Comparison of ENCODE assay signal across 3 cellular contexts in genomic region chr3:133549565-133549964, GRCh38.
TF ChIP-seq lines count a peak whose summit lies in the region.

No MANE protein-coding gene starts in this region.

TF ChIP-seq in SK-N-SH, 30 proteins besides CTCF, POLR2A, EP300 and RAD21:
- no peak for TF ChIP-seq RXRA (IDR thresholded peaks at IDR 0.05; ENCODE audit: borderline replicate concordance, low read depth)
- TF ChIP-seq FOXM1 (IDR thresholded peaks at IDR 0.05; ENCODE audit: low read depth) = no peak
- TF ChIP-seq MXI1 (IDR thresholded peaks at IDR 0.05; ENCODE audit: low read depth, low read length) = no peak
- no peak for TF ChIP-seq GATA2 (CRISPR knock-in tag; IDR thresholded peaks at IDR 0.05)
- no peak for TF ChIP-seq ELF1 (IDR thresholded peaks at IDR 0.05)
- TF ChIP-seq NFIC (IDR thresholded peaks at IDR 0.05; ENCODE audit: borderline replicate concordance) = no peak
- no peak for TF ChIP-seq FOSL2 (IDR thresholded peaks at IDR 0.05; ENCODE audit: borderline replicate concordance, low read depth)
- no peak for TF ChIP-seq ZBTB33 (IDR thresholded peaks at IDR 0.05; ENCODE audit: borderline replicate concordance, low read depth)
- TF ChIP-seq USF2 (IDR thresholded peaks at IDR 0.05; ENCODE audit: borderline replicate concordance, low read depth, low read length) = no peak
- no peak for TF ChIP-seq MAX (IDR thresholded peaks at IDR 0.05; ENCODE audit: low read depth)
- TF ChIP-seq JUND (IDR thresholded peaks at IDR 0.05) = no peak
- TF ChIP-seq CHD2 (IDR thresholded peaks at IDR 0.05; ENCODE audit: low read length, partially characterized antibody) = no peak
- no peak for TF ChIP-seq MEF2A (IDR thresholded peaks at IDR 0.05; ENCODE audit: borderline replicate concordance, low read depth)
- TF ChIP-seq POLR2AphosphoS5 (IDR thresholded peaks at IDR 0.05; ENCODE audit: low read depth, low read length) = no peak
TF ChIP-seq in SK-N-SH: peak in this region for 0.

TF ChIP-seq in SK-N-SH treated with all-trans-retinoic acid at 6 μM for 48 hours, 23 proteins besides CTCF, POLR2A, EP300 and RAD21:
- TF ChIP-seq BACH2 (CRISPR knock-in tag; IDR thresholded peaks at IDR 0.05; ENCODE audit: borderline replicate concordance) (no peak), CSDC2 (CRISPR knock-in tag; IDR thresholded peaks at IDR 0.05) (no peak), CREB5 (CRISPR knock-in tag; IDR thresholded peaks at IDR 0.05; ENCODE audit: low read depth) (no peak), ISL1 (CRISPR knock-in tag; IDR thresholded peaks at IDR 0.05) (no peak), ZFP3 (CRISPR knock-in tag; IDR thresholded peaks at IDR 0.05) (no peak), SNAI2 (CRISPR knock-in tag; IDR thresholded peaks at IDR 0.05) (no peak), ZFP30 (CRISPR knock-in tag; IDR thresholded peaks at IDR 0.05) (no peak), ZNF565 (CRISPR knock-in tag; conservative IDR thresholded peaks at IDR 0.05; ENCODE audit: low read depth) (no peak), TSHZ2 (CRISPR knock-in tag; IDR thresholded peaks at IDR 0.05) (no peak), TCF4 (CRISPR knock-in tag; IDR thresholded peaks at IDR 0.05; ENCODE audit: borderline replicate concordance) (no peak), RARB (CRISPR knock-in tag; IDR thresholded peaks at IDR 0.05) (no peak), PATZ1 (CRISPR knock-in tag; IDR thresholded peaks at IDR 0.05; ENCODE audit: borderline replicate concordance) (no peak), ESRRG (CRISPR knock-in tag; IDR thresholded peaks at IDR 0.05) (no peak), POU6F1 (CRISPR knock-in tag; IDR thresholded peaks at IDR 0.05; ENCODE audit: borderline replicate concordance, low read depth) (no peak), TOX (CRISPR knock-in tag; IDR thresholded peaks at IDR 0.05; ENCODE audit: borderline replicate concordance) (no peak), ZC3H10 (CRISPR knock-in tag; IDR thresholded peaks at IDR 0.05) (no peak)

TF ChIP-seq in IMR-90, 13 proteins besides CTCF, POLR2A, EP300 and RAD21:
- no peak for TF ChIP-seq USF2 (IDR thresholded peaks at IDR 0.05; ENCODE audit: low read depth, low read length)
- no peak for TF ChIP-seq SMC3 (IDR thresholded peaks at IDR 0.05; ENCODE audit: low read depth, low read length)
- TF ChIP-seq MAFK (IDR thresholded peaks at IDR 0.05; ENCODE audit: low read depth, low read length) = no peak
- TF ChIP-seq RCOR1 (IDR thresholded peaks at IDR 0.05; ENCODE audit: insufficient replicate concordance, low read length) = no peak
- TF ChIP-seq CHD1 (IDR thresholded peaks at IDR 0.05; ENCODE audit: low read depth, low read length) = no peak
- TF ChIP-seq MAZ (IDR thresholded peaks at IDR 0.05; ENCODE audit: borderline replicate concordance, low read depth, low read length) = no peak
- TF ChIP-seq FOS (IDR thresholded peaks at IDR 0.05; ENCODE audit: low read depth, low read length) = no peak
- no peak for TF ChIP-seq NFE2L2 (IDR thresholded peaks at IDR 0.05; ENCODE audit: low read depth, low read length)
- TF ChIP-seq BHLHE40 (IDR thresholded peaks at IDR 0.05; ENCODE audit: low read depth, low read length) = no peak
- no peak for TF ChIP-seq MXI1 (IDR thresholded peaks at IDR 0.05; ENCODE audit: borderline replicate concordance, low read depth, low read length)
- TF ChIP-seq RFX5 (IDR thresholded peaks at IDR 0.05; ENCODE audit: low read depth, low read length) = no peak
- TF ChIP-seq CEBPB (IDR thresholded peaks at IDR 0.05; ENCODE audit: low read depth, low read length) = no peak
